ENCODE assay signal across 1 cellular context in the genomic region with DNA sequence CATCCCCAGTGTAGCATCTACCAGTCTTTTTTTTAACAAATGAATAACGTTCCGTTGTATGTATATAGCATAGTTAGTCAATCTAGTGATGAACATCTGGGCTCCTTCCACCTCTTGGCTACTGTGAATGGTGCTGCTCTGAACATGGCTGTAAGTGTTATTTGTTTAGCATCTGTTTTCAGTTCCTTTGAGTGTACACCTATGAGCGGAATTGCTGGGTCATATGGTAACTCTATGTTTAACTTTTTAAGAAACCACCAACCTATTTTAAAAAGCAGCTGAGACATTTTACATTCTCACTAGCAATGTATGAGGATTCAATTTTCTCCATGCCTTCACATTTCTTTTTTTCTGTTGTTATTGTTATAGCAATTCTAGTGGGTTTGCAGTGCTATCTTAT.
TF ChIP-seq lines count a peak whose summit lies in the region.

No MANE protein-coding gene starts in this region.

TF ChIP-seq in SK-N-SH, 30 proteins besides CTCF, POLR2A, EP300 and RAD21 (continued from another document):
- no peak for TF ChIP-seq FOXJ3 (CRISPR knock-in tag; IDR thresholded peaks at IDR 0.05)
- TF ChIP-seq, protein P1, sequence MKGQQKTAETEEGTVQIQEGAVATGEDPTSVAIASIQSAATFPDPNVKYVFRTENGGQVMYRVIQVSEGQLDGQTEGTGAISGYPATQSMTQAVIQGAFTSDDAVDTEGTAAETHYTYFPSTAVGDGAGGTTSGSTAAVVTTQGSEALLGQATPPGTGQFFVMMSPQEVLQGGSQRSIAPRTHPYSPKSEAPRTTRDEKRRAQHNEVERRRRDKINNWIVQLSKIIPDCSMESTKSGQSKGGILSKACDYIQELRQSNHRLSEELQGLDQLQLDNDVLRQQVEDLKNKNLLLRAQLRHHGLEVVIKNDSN (IDR thresholded peaks at IDR 0.05; ENCODE audit: borderline replicate concordance, low read depth): no peak
- TF ChIP-seq MXI1 (IDR thresholded peaks at IDR 0.05; ENCODE audit: low read depth, low read length): no peak
- no peak for TF ChIP-seq GATA2 (CRISPR knock-in tag; IDR thresholded peaks at IDR 0.05)
- no peak for TF ChIP-seq JUND (IDR thresholded peaks at IDR 0.05)
TF ChIP-seq in SK-N-SH: peak in this region for 0.
